ENCODE assay signal across 19 cellular contexts in the genomic region with DNA sequence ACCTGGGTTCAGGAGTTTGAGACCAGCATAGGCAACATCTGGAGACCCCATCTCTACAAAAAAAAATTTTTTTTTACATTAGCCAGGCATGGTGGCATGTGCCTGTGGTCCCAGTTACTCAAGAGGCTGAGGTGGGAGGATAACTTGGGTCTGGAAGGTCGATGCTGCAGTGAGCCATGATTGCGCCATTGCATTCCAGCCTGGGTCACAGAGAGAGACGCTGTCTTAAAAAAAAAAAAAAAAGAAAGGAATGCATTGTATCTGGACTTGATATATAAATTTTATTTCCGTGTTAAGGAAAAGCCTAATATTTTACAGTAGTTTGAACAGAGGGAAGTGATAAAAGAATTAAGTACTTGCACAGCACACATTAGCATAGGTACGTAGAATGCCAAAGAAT.
"Had no signal": no experiment of that assay in that cellular context is flagged by ENCODE, and none has a peak within 500 bp of the region (broad histone marks: within the 10 kb centered on the region; RNA-seq: fewer than 3 reads in every experiment).

No MANE protein-coding gene starts in this region.

- H3K9ac ChIP-seq: neural progenitor cell had no signal

- H3K27me3 Mint-ChIP-seq: dendritic cell treated with granulocyte-macrophage colony-stimulating factor and Interleukin-4, amounts not matched to agents 40 ng/mL and 50 ng/mL, for 4 days; naive thymus-derived CD4-positive, alpha-beta T cell had no signal

- H3K4me1 Mint-ChIP-seq: naive thymus-derived CD4-positive, alpha-beta T cell; neural progenitor cell had no signal

- H3K27ac Mint-ChIP-seq: activated T-cell treated with anti-CD3 and anti-CD28 coated beads, Interleukin-2, amount 50 U/mL, for 72 hours; dendritic cell treated with granulocyte-macrophage colony-stimulating factor and Interleukin-4, amounts not matched to agents 40 ng/mL and 50 ng/mL, for 4 days; naive thymus-derived CD4-positive, alpha-beta T cell; neural progenitor cell had no signal

- H3K27ac ChIP-seq: gastroesophageal sphincter, heart right ventricle, neural progenitor cell, prostate gland, right atrium auricular region, skin epidermis, tibial nerve had no signal

- H3K9me3 ChIP-seq: prostate gland, right atrium auricular region had no signal

- H3K4me1 ChIP-seq: gastroesophageal sphincter, heart right ventricle, neural progenitor cell, prostate gland, right atrium auricular region, tibial nerve had no signal

- H3K4me3 Mint-ChIP-seq: activated T-cell treated with anti-CD3 and anti-CD28 coated beads, Interleukin-2, amount 50 U/mL, for 72 hours; dendritic cell treated with granulocyte-macrophage colony-stimulating factor and Interleukin-4, amounts not matched to agents 40 ng/mL and 50 ng/mL, for 4 days; naive thymus-derived CD4-positive, alpha-beta T cell; neural progenitor cell had no signal

- H2AFZ ChIP-seq: neural progenitor cell had no signal

- H3K4me3 ChIP-seq: gastroesophageal sphincter, heart right ventricle, neural progenitor cell, prostate gland, right atrium auricular region, skin epidermis, tibial nerve had no signal

- ATAC-seq: activated T-cell treated with anti-CD3 and anti-CD28 coated beads, Interleukin-2, amount 50 U/mL, for 72 hours; esophagus mucosa; gastroesophageal sphincter; heart right ventricle; left ventricle myocardium superior; naive thymus-derived CD4-positive, alpha-beta T cell; stimulated activated naive CD8-positive, alpha-beta T cell treated with anti-CD3 and anti-CD28 coated beads, Interleukin-15, Interleukin-2, amounts not matched to agents 100 U/mL and 50 U/mL, for 24 hours had no signal

- H3K4me2 ChIP-seq: neural progenitor cell had no signal

- H3K36me3 ChIP-seq: heart right ventricle, neural progenitor cell, prostate gland, right atrium auricular region, tibial nerve had no signal

- DNase-seq: activated CD4-positive, alpha-beta T cell treated with anti-CD3 and anti-CD28 coated beads, Interleukin-2, amount 50 U/mL, for 4 hours; activated effector memory CD4-positive, alpha-beta T cell treated with anti-CD3 and anti-CD28 coated beads, Interleukin-2, amount 50 U/mL, for 16 hours; activated naive CD4-positive, alpha-beta T cell treated with anti-CD3 and anti-CD28 coated beads, Interleukin-2, amount 50 U/mL, for 16 hours; activated T-cell treated with anti-CD3 and anti-CD28 coated beads, Interleukin-2, amount 50 U/mL, for 72 hours; effector CD8-positive, alpha-beta T cell; heart right ventricle; kidney glomerular epithelial cell; left ventricle myocardium superior; mesendoderm; naive thymus-derived CD4-positive, alpha-beta T cell; stimulated activated naive CD8-positive, alpha-beta T cell treated with anti-CD3 and anti-CD28 coated beads, Interleukin-15, Interleukin-2, amounts not matched to agents 100 U/mL and 50 U/mL, for 24 hours had no signal

- H3K27me3 ChIP-seq: gastroesophageal sphincter, heart right ventricle, neural progenitor cell, right atrium auricular region, tibial nerve had no signal
